11 cellular contexts compared by ENCODE assay signal in the genomic region with DNA sequence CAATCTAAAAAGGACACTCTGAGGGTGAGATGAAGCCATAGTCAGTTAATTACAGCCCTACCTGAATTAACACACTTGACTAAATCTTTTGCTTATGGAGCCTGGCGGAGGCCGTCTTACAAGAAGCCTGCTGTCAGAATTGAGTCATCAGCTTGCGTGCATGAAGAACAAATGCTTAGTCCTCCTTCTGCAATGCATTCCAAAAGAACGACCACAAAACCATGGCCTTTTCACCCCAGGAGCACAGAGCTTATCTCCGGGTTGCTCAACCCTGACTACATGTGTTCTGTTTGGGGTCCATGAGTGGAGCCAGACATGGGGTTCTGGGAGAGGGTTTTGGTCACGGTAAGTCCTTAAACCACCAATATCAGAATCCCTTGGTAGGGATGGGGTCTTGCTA.
DNase-seq lines count a peak whose midpoint lies in the region; ATAC-seq and TF ChIP-seq lines count a peak whose summit lies in the region.
"Had no signal": no experiment of that assay in that cellular context is flagged by ENCODE, and none has a peak within 500 bp of the region (broad histone marks: within the 10 kb centered on the region; RNA-seq: fewer than 3 reads in every experiment).

No MANE protein-coding gene starts in this region.

- no peak for TF ChIP-seq RAD21 in SK-N-SH (IDR thresholded peaks at IDR 0.05; ENCODE audit: low read length)

- H3K4me3 ChIP-seq in SK-N-SH (ENCODE audit: low read depth in 2 of 2, low read length in 1 of 2): no peak overlapping the region
- no peak overlapping the region for H3K4me3 ChIP-seq in mesendoderm (ENCODE audit: low read length)
- H3K4me3 ChIP-seq in OCI-LY7 (ENCODE audit: low read depth, low read length, poor library complexity, severe bottlenecking): no peak overlapping the region

- H3F3A ChIP-seq in SK-N-SH (replicated peaks; ENCODE audit: insufficient read depth): peaks cover 3% of the 10 kb centered on the region

- peak overlapping the region in 1 of 2 experiments; percentile 52; a peak in 2 of 4 replicates for H3K27ac ChIP-seq in SK-N-SH (ENCODE audit: low read depth in 2 of 2, low read length in 1 of 2)
- H3K27ac ChIP-seq in mesendoderm (ENCODE audit: low read depth, low read length): no peak overlapping the region
- H3K27ac ChIP-seq in OCI-LY7 (ENCODE audit: low read depth, low read length, poor library complexity, severe bottlenecking): no peak overlapping the region

- no peak overlapping the region for H4K5ac ChIP-seq in mesendoderm (ENCODE audit: low read length)

- H3K27me3 ChIP-seq in SK-N-SH (ENCODE audit: insufficient read depth) (no peaks in the 10 kb centered on the region), mesendoderm (ENCODE audit: insufficient read depth, low read length, poor library complexity) (no peaks in the 10 kb centered on the region)

- no peak overlapping the region for H2BK15ac ChIP-seq in mesendoderm (replicated peaks; ENCODE audit: low read depth)

- no TSS peak for BruUV-seq in OCI-LY7 (replicated peaks; lab: Mats Ljungman, UMichigan)

- no peak overlapping the region for H2BK120ac ChIP-seq in mesendoderm (ENCODE audit: low read depth, low read length)

- H3K18ac ChIP-seq in mesendoderm (ENCODE audit: low read length): no peak overlapping the region

- CTCF ChIA-PET in SK-N-SH (lab: Yijun Ruan, JAX) (interaction anchor here (1.2 to 1.7 kb wide), 2 partner anchors 17 to 1041 kb away, joined by 3 to 6 read pairs; no protein-coding TSS in a partner anchor), OCI-LY7 (lab: Charles Lee; ENCODE audit: unreplicated experiment) (no interaction called here)

- H3K4me2 ChIP-seq in SK-N-SH: 0 out of 2 replicates have a peak overlapping the region, but pooled peaks have one; percentile 5
- H3K4me2 ChIP-seq in mesendoderm (ENCODE audit: low read length): no peak overlapping the region
- no peak overlapping the region for H3K4me2 ChIP-seq in OCI-LY7 (ENCODE audit: low read length)

- POLR2A ChIA-PET in SK-N-SH (lab: Yijun Ruan, JAX): no interaction called here
- POLR2A ChIA-PET in OCI-LY7 (lab: Charles Lee): interaction anchor here (0.6 to 1.6 kb wide), 2 partner anchors 10 to 253 kb away, joined by 3 to 5 read pairs; no protein-coding TSS in a partner anchor

- intact Hi-C loops in OCI-LY7 (cut with micrococcal nuclease; ENCODE audit: unreplicated experiment): no loop called here

- no peak overlapping the region for H3K23ac ChIP-seq in mesendoderm (ENCODE audit: low read length)

- H3K9me2 ChIP-seq in SK-N-SH: no peaks in the 10 kb centered on the region
- no peaks in the 10 kb centered on the region for H3K9me2 ChIP-seq in OCI-LY7 (ENCODE audit: insufficient read depth, low read length)

- no peak for DNase-seq in SK-N-SH
- peak; percentile 36 for DNase-seq in mesendoderm
- no peak for DNase-seq in effector CD8-positive, alpha-beta T cell (lab: John Stamatoyannopoulos, UW)
- no peak for DNase-seq in OCI-LY7 (ENCODE audit: low spot score)
- DNase-seq in activated effector memory CD4-positive, alpha-beta T cell treated with Interleukin-2 at 50 U/mL for 16 hours: no peak
- DNase-seq: activated naive CD4-positive, alpha-beta T cell treated with anti-CD3 and anti-CD28 coated beads, Interleukin-2, amount 50 U/mL, for 16 hours; NCI-H510A; stimulated activated naive CD8-positive, alpha-beta T cell treated with anti-CD3 and anti-CD28 coated beads, Interleukin-15, Interleukin-2, amounts not matched to agents 100 U/mL and 50 U/mL, for 24 hours had no signal

- WGBS in SK-N-SH (ENCODE audit: low lambda C conversion rate): 22% methylated on average over 6 of the region's 6 CpGs
- no CpG with 5 or more reads among the region's 6 CpGs for WGBS in mesendoderm (ENCODE audit: extremely low coverage, insufficient coverage, low lambda C conversion rate)

- TF ChIP-seq EP300 in SK-N-SH (IDR thresholded peaks at IDR 0.05; ENCODE audit: borderline replicate concordance in 1 of 2, low read depth in 1 of 2, low read length in 1 of 2): peak in 1 of 2 experiments; percentile 43; a peak in 1 of 4 replicates

- TF ChIP-seq CTCF in SK-N-SH (IDR thresholded peaks at IDR 0.05) (no peak), OCI-LY7 (conservative IDR thresholded peaks at IDR 0.05; ENCODE audit: low read length) (no peak)

- H4K8ac ChIP-seq in mesendoderm (ENCODE audit: low read depth, low read length): no peak overlapping the region

- H3K9ac ChIP-seq in SK-N-SH: no peak overlapping the region
- H3K9ac ChIP-seq in mesendoderm (ENCODE audit: low read length): no peak overlapping the region

- H3K36me3 ChIP-seq in SK-N-SH (replicated peaks in 1 of 2; ENCODE audit: control insufficient read depth in 1 of 2, insufficient read depth in 2 of 2, low read length in 1 of 2): no peaks in the 10 kb centered on the region
- no peaks in the 10 kb centered on the region for H3K36me3 ChIP-seq in mesendoderm (ENCODE audit: control insufficient read depth, insufficient read depth, low read length)
- H3K36me3 ChIP-seq in OCI-LY7 (ENCODE audit: insufficient read depth, low read length): no peaks in the 10 kb centered on the region

- H3K9me3 ChIP-seq in SK-N-SH: no peaks in the 10 kb centered on the region
- H3K9me3 ChIP-seq in OCI-LY7 (ENCODE audit: low read length): no peaks in the 10 kb centered on the region

- no peak overlapping the region for H2BK5ac ChIP-seq in mesendoderm (ENCODE audit: low read length)

- peak; percentile 88 for ATAC-seq in GM18517 (IDR thresholded peaks at IDR 0.05; ENCODE audit: unreplicated experiment)
- peak; percentile 77 for ATAC-seq in HG02973 (IDR thresholded peaks at IDR 0.05; ENCODE audit: unreplicated experiment)
- no peak for ATAC-seq in GM18870 (IDR thresholded peaks at IDR 0.05; ENCODE audit: unreplicated experiment)

- H3K79me2 ChIP-seq in SK-N-SH (ENCODE audit: insufficient read depth) (no peaks in the 10 kb centered on the region), mesendoderm (ENCODE audit: control insufficient read depth, insufficient read depth, low read length) (no peaks in the 10 kb centered on the region), OCI-LY7 (ENCODE audit: insufficient read depth, low read depth, low read length) (no peaks in the 10 kb centered on the region)

- no peak overlapping the region for H3K4ac ChIP-seq in mesendoderm (ENCODE audit: low read depth, low read length)

- no peaks in the 10 kb centered on the region for H3K79me1 ChIP-seq in mesendoderm (ENCODE audit: low read length)

- no peak overlapping the region for H2AK5ac ChIP-seq in mesendoderm (ENCODE audit: low read length)

- H2AFZ ChIP-seq in SK-N-SH (ENCODE audit: low read depth) (no peak overlapping the region), OCI-LY7 (ENCODE audit: low read length) (no peak overlapping the region)

- H4K20me1 ChIP-seq in SK-N-SH (ENCODE audit: insufficient read depth): no peaks in the 10 kb centered on the region
- no peaks in the 10 kb centered on the region for H4K20me1 ChIP-seq in OCI-LY7 (ENCODE audit: insufficient read depth, low read length)

- no peaks in the 10 kb centered on the region for H3K4me1 ChIP-seq in SK-N-SH (ENCODE audit: control insufficient read depth in 1 of 2, insufficient read depth in 2 of 2, low read depth in 1 of 2, low read length in 1 of 2)
- no peaks in the 10 kb centered on the region for H3K4me1 ChIP-seq in mesendoderm (ENCODE audit: control insufficient read depth, low read depth, low read length)
- H3K4me1 ChIP-seq in OCI-LY7 (ENCODE audit: insufficient read depth, low read length, poor library complexity, severe bottlenecking): no peaks in the 10 kb centered on the region

- no peak overlapping the region for H3K56ac ChIP-seq in mesendoderm (ENCODE audit: low read length)

TF ChIP-seq in SK-N-SH, 30 proteins besides CTCF, POLR2A, EP300 and RAD21:
- TF ChIP-seq TCF12 (IDR thresholded peaks at IDR 0.05): peak; percentile 61
- TF ChIP-seq JUND (IDR thresholded peaks at IDR 0.05): peak; percentile 57; the same call in 1 of the 2 replicates
- TF ChIP-seq, protein P1, sequence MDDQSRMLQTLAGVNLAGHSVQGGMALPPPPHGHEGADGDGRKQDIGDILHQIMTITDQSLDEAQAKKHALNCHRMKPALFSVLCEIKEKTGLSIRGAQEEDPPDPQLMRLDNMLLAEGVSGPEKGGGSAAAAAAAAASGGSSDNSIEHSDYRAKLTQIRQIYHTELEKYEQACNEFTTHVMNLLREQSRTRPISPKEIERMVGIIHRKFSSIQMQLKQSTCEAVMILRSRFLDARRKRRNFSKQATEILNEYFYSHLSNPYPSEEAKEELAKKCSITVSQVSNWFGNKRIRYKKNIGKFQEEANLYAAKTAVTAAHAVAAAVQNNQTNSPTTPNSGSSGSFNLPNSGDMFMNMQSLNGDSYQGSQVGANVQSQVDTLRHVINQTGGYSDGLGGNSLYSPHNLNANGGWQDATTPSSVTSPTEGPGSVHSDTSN (IDR thresholded peaks at IDR 0.05): no peak; the same call in 1 of the 2 replicates
- peak; percentile 18; the same call in 1 of the 2 replicates for TF ChIP-seq SIN3A (IDR thresholded peaks at IDR 0.05; ENCODE audit: borderline replicate concordance, low read depth, low read length)
- TF ChIP-seq RXRA (IDR thresholded peaks at IDR 0.05; ENCODE audit: borderline replicate concordance, low read depth): peak; percentile 40; the same call in 1 of the 2 replicates
- peak; percentile 12; the same call in 1 of the 2 replicates for TF ChIP-seq NFIC (IDR thresholded peaks at IDR 0.05; ENCODE audit: borderline replicate concordance)
- TF ChIP-seq FOSL2 (IDR thresholded peaks at IDR 0.05; ENCODE audit: borderline replicate concordance, low read depth): peak; percentile 75
- TF ChIP-seq GABPA (IDR thresholded peaks at IDR 0.05; ENCODE audit: low read depth): no peak
- no peak for TF ChIP-seq CHD2 (IDR thresholded peaks at IDR 0.05; ENCODE audit: low read length, partially characterized antibody)
- TF ChIP-seq, protein P2, sequence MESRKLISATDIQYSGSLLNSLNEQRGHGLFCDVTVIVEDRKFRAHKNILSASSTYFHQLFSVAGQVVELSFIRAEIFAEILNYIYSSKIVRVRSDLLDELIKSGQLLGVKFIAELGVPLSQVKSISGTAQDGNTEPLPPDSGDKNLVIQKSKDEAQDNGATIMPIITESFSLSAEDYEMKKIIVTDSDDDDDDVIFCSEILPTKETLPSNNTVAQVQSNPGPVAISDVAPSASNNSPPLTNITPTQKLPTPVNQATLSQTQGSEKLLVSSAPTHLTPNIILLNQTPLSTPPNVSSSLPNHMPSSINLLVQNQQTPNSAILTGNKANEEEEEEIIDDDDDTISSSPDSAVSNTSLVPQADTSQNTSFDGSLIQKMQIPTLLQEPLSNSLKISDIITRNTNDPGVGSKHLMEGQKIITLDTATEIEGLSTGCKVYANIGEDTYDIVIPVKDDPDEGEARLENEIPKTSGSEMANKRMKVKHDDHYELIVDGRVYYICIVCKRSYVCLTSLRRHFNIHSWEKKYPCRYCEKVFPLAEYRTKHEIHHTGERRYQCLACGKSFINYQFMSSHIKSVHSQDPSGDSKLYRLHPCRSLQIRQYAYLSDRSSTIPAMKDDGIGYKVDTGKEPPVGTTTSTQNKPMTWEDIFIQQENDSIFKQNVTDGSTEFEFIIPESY (IDR thresholded peaks at IDR 0.05; ENCODE audit: borderline replicate concordance, low read depth): no peak
